In the genomic region with DNA sequence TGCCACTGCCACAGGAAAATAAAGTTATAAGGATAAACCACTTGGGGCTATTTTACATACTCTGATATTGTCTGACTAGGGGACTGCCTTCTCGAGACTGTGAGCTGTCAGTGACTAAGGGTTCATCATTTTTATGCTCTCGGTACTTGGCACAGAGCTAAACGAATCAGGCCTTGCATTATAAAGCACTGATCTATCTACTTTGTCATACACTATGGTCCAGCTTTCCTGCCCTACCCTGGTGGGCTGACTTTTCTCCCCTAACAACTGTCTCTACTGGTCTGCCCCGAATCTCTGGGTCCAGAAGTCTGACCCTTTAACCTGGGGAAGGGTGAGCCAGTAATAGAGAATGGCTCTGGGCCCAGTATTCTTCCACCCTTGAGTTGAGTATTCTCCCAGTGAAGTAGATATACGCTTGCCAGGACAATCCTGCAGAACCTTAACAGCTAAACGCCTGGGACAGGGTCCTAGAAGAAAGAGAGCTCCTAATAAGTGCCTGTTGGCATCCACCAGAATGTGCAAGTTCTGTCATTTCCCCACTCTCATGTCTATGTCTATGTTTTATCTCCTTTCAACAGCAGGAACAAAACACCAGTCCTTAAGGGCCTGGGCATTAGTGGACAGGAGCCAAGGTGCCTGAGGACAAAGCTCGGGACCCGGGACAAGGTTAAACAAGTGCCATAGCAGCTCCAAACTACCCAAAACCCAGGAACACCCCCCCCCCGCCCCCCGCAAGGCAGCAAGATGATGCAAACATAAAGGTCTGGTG, we compare ENCODE assay signal across 9 cellular contexts. TPM values are rescaled to one million over a fixed set of nuclear protein-coding genes. Genes with fewer than 3 reads are reported as not detected.
DNase-seq lines count a peak whose midpoint lies in the region; ATAC-seq, FAIRE-seq and TF ChIP-seq lines count a peak whose summit lies in the region.
"Had no signal": no experiment of that assay in that cellular context is flagged by ENCODE, and none has a peak within 500 bp of the region (broad histone marks: within the 10 kb centered on the region; RNA-seq: fewer than 3 reads in every experiment).

No MANE protein-coding gene starts in this region.

- H3K4me1 Mint-ChIP-seq in astrocyte (ENCODE audit: low read depth, unreplicated experiment) = peaks cover 36% of the 10 kb centered on the region

- no peak for FAIRE-seq in astrocyte (lab: Jason Lieb, UNC)

- H3K4me3 Mint-ChIP-seq in astrocyte (ENCODE audit: unreplicated experiment) = peak overlapping the region; percentile 94

- H3K4me2 ChIP-seq in astrocyte (ENCODE audit: low read length) = peak overlapping the region; percentile 99

- DNase-seq in HPDE6-E6E7 (ENCODE audit: extremely low spot score) = peak; percentile 52
- peak; percentile 54 for DNase-seq in astrocyte (ENCODE audit: low read depth)
- no peak for DNase-seq in suprapubic skin (ENCODE audit: low spot score in 2 of 2)
- DNase-seq in NCI-H69 (lab: John Stamatoyannopoulos, UW) = no peak
- no peak for DNase-seq in NCI-H2196 (lab: John Stamatoyannopoulos, UW; ENCODE audit: unreplicated experiment)
- no peak for DNase-seq in SIG-M5 treated with dmso at 0.1 percent for 504 hours (lab: John Stamatoyannopoulos, UW; ENCODE audit: unreplicated experiment)

- no peak for ATAC-seq in GM21390 (IDR thresholded peaks at IDR 0.05; ENCODE audit: unreplicated experiment)

- peak overlapping the region; percentile 73 for H2AFZ ChIP-seq in astrocyte (ENCODE audit: low read depth, low read length)

- H3K27me3 ChIP-seq in astrocyte (ENCODE audit: insufficient read depth, low read length) (no peaks in the 10 kb centered on the region), suprapubic skin (peaks cover 3% of the 10 kb centered on the region)
- H3K27me3 ChIP-seq: adrenal gland had no signal

- H3K9ac ChIP-seq in astrocyte (ENCODE audit: low read length) = peak overlapping the region; percentile 98

- H3K9me3 Mint-ChIP-seq in astrocyte (ENCODE audit: unreplicated experiment) = no peaks in the 10 kb centered on the region

- WGBS in suprapubic skin = 40% methylated on average over 10 of the region's 10 CpGs

- peaks cover 23% of the 10 kb centered on the region for H4K20me1 ChIP-seq in astrocyte (ENCODE audit: insufficient read depth, low read length)

- no peak for TF ChIP-seq POLR2A in suprapubic skin (IDR thresholded peaks at IDR 0.05)

- peaks cover 50% of the 10 kb centered on the region for H3K79me2 ChIP-seq in astrocyte (ENCODE audit: insufficient read depth, low read length)

- TF ChIP-seq EP300 in suprapubic skin (IDR thresholded peaks at IDR 0.05) = no peak

- H3K4me3 ChIP-seq in astrocyte (ENCODE audit: insufficient read depth, low read depth, low read length) (peak overlapping the region; percentile 91), iPS-18c (ENCODE audit: insufficient read depth, low read depth, low read length) (peak overlapping the region; percentile 84), suprapubic skin (peak overlapping the region; percentile 85)

- peak overlapping the region; percentile 96 for H3K27ac ChIP-seq in astrocyte (ENCODE audit: low read depth, low read length)
- H3K27ac ChIP-seq in suprapubic skin = peak overlapping the region; percentile 92

- H3K36me3 ChIP-seq in astrocyte (ENCODE audit: insufficient read depth, low read length) = peaks cover 16% of the 10 kb centered on the region
- H3K36me3 ChIP-seq in suprapubic skin = no peaks in the 10 kb centered on the region
- H3K36me3 ChIP-seq: adrenal gland had no signal

- H3K27me3 Mint-ChIP-seq in astrocyte (ENCODE audit: low read depth, unreplicated experiment) = no peaks in the 10 kb centered on the region

- TF ChIP-seq CTCF in astrocyte (IDR thresholded peaks at IDR 0.05; ENCODE audit: insufficient read depth, low read depth, low read length) (no peak), suprapubic skin (IDR thresholded peaks at IDR 0.05) (no peak)

- H3K36me3 Mint-ChIP-seq in astrocyte (ENCODE audit: low read depth, unreplicated experiment) = peaks cover 19% of the 10 kb centered on the region

- H3K9me3 ChIP-seq in astrocyte (ENCODE audit: insufficient read depth, low read depth, low read length) (no peaks in the 10 kb centered on the region), iPS-18c (ENCODE audit: control insufficient read depth, insufficient read depth, low read length) (peaks cover 4% of the 10 kb centered on the region), suprapubic skin (no peaks in the 10 kb centered on the region)
- H3K9me3 ChIP-seq: adrenal gland had no signal

- H3K4me1 ChIP-seq in astrocyte (ENCODE audit: insufficient read depth, low read length) = peaks cover 47% of the 10 kb centered on the region
- H3K4me1 ChIP-seq in suprapubic skin = peaks cover 40% of the 10 kb centered on the region

- peak overlapping the region; percentile 97 for H3K27ac Mint-ChIP-seq in astrocyte (ENCODE audit: unreplicated experiment)

RNA-seq across cellular contexts. Expression of a gene that starts 1.3 kb away (rescaled TPM):
- total RNA-seq in astrocyte (61.5 and 75.2 TPM in 2 replicates), suprapubic skin (10 to 100 TPM in 2 of 4 donors, 1 to 10 TPM in 2; 2.4 to 15.0 (median 9.8) TPM)

RNA-seq across cellular contexts. Expression of a gene that starts 39.5 kb away (rescaled TPM):
- total RNA-seq in astrocyte = 1.6 TPM in 2 replicates
- total RNA-seq in suprapubic skin = 1 to 10 TPM in 3 of 4 donors, under 1 TPM in 1; 0.87 to 2.7 (median 1.2) TPM

RNA-seq across cellular contexts. Expression of a gene that starts 39.9 kb away (rescaled TPM):
- total RNA-seq in astrocyte (4.7 and 6.8 TPM in 2 replicates), suprapubic skin (10 to 100 TPM in 1 of 4 donors, 1 to 10 TPM in 3; 3.3 to 12.6 (median 3.6) TPM)

Comparison
In these comparisons a context has a peak if more than half of its experiments do, and no peak if none do; other contexts are left out.
1. DNase-seq: peak in HPDE6-E6E7 (single experiment) and astrocyte (single experiment); none in suprapubic skin (0 of 2), NCI-H69 (single experiment), NCI-H2196 (single experiment) and SIG-M5 treated with dmso at 0.1 percent for 504 hours (single experiment).
2. Peak in every context shown above with its lines, with median percentiles within 50 percentile points of each other: H3K4me3 ChIP-seq.